ENCODE assay signal across 8 cellular contexts in the genomic region with DNA sequence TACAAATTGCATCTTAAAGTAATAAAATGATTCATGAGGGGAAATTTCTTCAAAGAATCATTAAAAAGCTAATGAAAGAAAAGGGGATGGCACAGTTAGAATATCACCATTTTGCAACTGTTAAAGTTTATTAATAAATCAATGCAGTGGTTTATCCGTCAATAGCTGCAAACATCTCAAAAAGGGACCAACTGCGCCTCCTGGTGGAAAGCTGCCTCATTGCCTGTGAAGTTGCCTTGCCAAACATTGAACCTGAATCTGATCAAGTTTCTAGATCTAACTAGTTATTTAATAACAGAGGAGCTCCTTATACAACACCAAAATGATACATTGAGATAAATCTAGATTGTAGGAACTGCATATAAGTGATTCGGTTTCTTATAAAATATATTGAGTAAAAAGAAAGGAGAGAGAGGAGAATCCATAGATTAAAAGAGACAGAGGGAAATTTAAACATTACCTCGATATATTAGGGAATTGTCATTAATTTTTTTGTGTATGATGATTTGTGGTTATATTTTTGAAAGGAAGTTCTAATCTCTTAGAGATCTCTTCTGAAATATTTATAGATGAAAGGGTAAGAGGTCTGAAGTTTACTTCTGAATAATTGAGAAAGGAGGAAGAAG. TPM values are rescaled to one million over a fixed set of nuclear protein-coding genes. Genes with fewer than 3 reads are reported as not detected.
A peak's percentile ranks its signal among the peaks of the same experiment; 100 is the strongest.
DNase-seq lines count a peak whose midpoint lies in the region; ATAC-seq and TF ChIP-seq lines count a peak whose summit lies in the region.

No MANE protein-coding gene starts in this region.

- no peak overlapping the region for H3K9ac ChIP-seq in liver (ENCODE audit: low read depth in 1 of 2, low read length in 2 of 2)

- peak; percentile 70 to 77 (median 77) for DNase-seq in CD4-positive, CD25-positive, alpha-beta regulatory T cell
- DNase-seq in NCI-H2107 (lab: John Stamatoyannopoulos, UW) (peak; percentile 16), cerebellum (ENCODE audit: low spot score) (peak; percentile 40)
- peak; percentile 72 to 73 for DNase-seq in activated CD4-positive, alpha-beta T cell treated with anti-CD3 and anti-CD28 coated beads for 24 hours (ENCODE audit: low read depth in 2 of 2)
- peak; percentile 40 to 77 (median 58) for DNase-seq in stimulated activated CD4-positive, alpha-beta T cell treated with anti-CD3 and anti-CD28 coated beads, TNF-alpha, amount 100 ng/mL, for 1 hour (ENCODE audit: low read depth in 3 of 3, low spot score in 1 of 3)

- H3K9me3 ChIP-seq in CD4-positive, CD25-positive, alpha-beta regulatory T cell (ENCODE audit: control insufficient read depth in 2 of 2, low read length in 2 of 2) = no peaks in the 10 kb centered on the region
- no peaks in the 10 kb centered on the region for H3K9me3 ChIP-seq in liver (ENCODE audit: control insufficient read depth in 4 of 4, low read length in 3 of 4)

- 19% methylated on average over 4 of the region's 4 CpGs for WGBS in liver

- H3K27ac ChIP-seq in CD4-positive, CD25-positive, alpha-beta regulatory T cell (ENCODE audit: insufficient read depth, low read length, poor library complexity, severe bottlenecking) = no peak overlapping the region
- no peak overlapping the region for H3K27ac ChIP-seq in liver (ENCODE audit: low read depth in 1 of 2, low read length in 2 of 2)

- H3K36me3 Mint-ChIP-seq in CD4-positive, CD25-positive, alpha-beta regulatory T cell = no peaks in the 10 kb centered on the region

- no peak overlapping the region for H3K27ac Mint-ChIP-seq in CD4-positive, CD25-positive, alpha-beta regulatory T cell

- peak; percentile 90 to 93 for TF ChIP-seq RAD21 in liver (IDR thresholded peaks at IDR 0.05)

- no peaks in the 10 kb centered on the region for H3K4me1 ChIP-seq in CD4-positive, CD25-positive, alpha-beta regulatory T cell (ENCODE audit: control insufficient read depth, insufficient read depth, low read length, poor library complexity, severe bottlenecking)
- H3K4me1 ChIP-seq in liver (ENCODE audit: control insufficient read depth in 4 of 4, insufficient read depth in 4 of 4, low read length in 3 of 4) = peaks cover 0 to 8% (median 3%) of the 10 kb centered on the region in 4 donors

- ATAC-seq in CD4-positive, CD25-positive, alpha-beta regulatory T cell (ENCODE audit: low read depth in 2 of 2) = peak in 1 of 2 donors; percentile 50
- peak; percentile 47 for ATAC-seq in GM21737 (IDR thresholded peaks at IDR 0.05; ENCODE audit: unreplicated experiment)
- no peak for ATAC-seq in GM18909 (IDR thresholded peaks at IDR 0.05; ENCODE audit: poor library complexity, unreplicated experiment)

- peak overlapping the region in 1 of 4 donors; percentile 36 for H3K4me3 Mint-ChIP-seq in CD4-positive, CD25-positive, alpha-beta regulatory T cell

- H3K27me3 Mint-ChIP-seq in CD4-positive, CD25-positive, alpha-beta regulatory T cell = peaks cover 51% of the 10 kb centered on the region

- no peaks in the 10 kb centered on the region for H3K36me3 ChIP-seq in CD4-positive, CD25-positive, alpha-beta regulatory T cell (ENCODE audit: control insufficient read depth, insufficient read depth, low read length)
- no peaks in the 10 kb centered on the region for H3K36me3 ChIP-seq in liver (ENCODE audit: control insufficient read depth in 4 of 4, insufficient read depth in 3 of 4, low read depth in 1 of 4, low read length in 3 of 4)

- no peaks in the 10 kb centered on the region for H3K9me3 Mint-ChIP-seq in CD4-positive, CD25-positive, alpha-beta regulatory T cell

- peak; percentile 95 for TF ChIP-seq CTCF in liver (IDR thresholded peaks at IDR 0.05; ENCODE audit: low read depth, low read length, missing input control)

- no peak overlapping the region for H3K4me3 ChIP-seq in CD4-positive, CD25-positive, alpha-beta regulatory T cell (ENCODE audit: low read depth, low read length)
- H3K4me3 ChIP-seq in liver (ENCODE audit: low read depth in 1 of 3, low read length in 3 of 3) = no peak overlapping the region

- H3K27me3 ChIP-seq in CD4-positive, CD25-positive, alpha-beta regulatory T cell (ENCODE audit: control insufficient read depth, insufficient read depth, low read length) = peaks cover 8% of the 10 kb centered on the region
- no peaks in the 10 kb centered on the region for H3K27me3 ChIP-seq in liver (ENCODE audit: control insufficient read depth in 4 of 4, insufficient read depth in 4 of 4, low read length in 3 of 4)

- H3K4me1 Mint-ChIP-seq in CD4-positive, CD25-positive, alpha-beta regulatory T cell = peaks cover 0 to 6% (median 4%) of the 10 kb centered on the region in 4 donors

TF ChIP-seq in liver, 16 proteins besides CTCF, POLR2A, EP300 and RAD21:
- TF ChIP-seq, protein P1, sequence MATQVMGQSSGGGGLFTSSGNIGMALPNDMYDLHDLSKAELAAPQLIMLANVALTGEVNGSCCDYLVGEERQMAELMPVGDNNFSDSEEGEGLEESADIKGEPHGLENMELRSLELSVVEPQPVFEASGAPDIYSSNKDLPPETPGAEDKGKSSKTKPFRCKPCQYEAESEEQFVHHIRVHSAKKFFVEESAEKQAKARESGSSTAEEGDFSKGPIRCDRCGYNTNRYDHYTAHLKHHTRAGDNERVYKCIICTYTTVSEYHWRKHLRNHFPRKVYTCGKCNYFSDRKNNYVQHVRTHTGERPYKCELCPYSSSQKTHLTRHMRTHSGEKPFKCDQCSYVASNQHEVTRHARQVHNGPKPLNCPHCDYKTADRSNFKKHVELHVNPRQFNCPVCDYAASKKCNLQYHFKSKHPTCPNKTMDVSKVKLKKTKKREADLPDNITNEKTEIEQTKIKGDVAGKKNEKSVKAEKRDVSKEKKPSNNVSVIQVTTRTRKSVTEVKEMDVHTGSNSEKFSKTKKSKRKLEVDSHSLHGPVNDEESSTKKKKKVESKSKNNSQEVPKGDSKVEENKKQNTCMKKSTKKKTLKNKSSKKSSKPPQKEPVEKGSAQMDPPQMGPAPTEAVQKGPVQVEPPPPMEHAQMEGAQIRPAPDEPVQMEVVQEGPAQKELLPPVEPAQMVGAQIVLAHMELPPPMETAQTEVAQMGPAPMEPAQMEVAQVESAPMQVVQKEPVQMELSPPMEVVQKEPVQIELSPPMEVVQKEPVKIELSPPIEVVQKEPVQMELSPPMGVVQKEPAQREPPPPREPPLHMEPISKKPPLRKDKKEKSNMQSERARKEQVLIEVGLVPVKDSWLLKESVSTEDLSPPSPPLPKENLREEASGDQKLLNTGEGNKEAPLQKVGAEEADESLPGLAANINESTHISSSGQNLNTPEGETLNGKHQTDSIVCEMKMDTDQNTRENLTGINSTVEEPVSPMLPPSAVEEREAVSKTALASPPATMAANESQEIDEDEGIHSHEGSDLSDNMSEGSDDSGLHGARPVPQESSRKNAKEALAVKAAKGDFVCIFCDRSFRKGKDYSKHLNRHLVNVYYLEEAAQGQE (IDR thresholded peaks at IDR 0.05) = no peak
- no peak for TF ChIP-seq NR2F2 (IDR thresholded peaks at IDR 0.05)
- no peak for TF ChIP-seq HNF4G (IDR thresholded peaks at IDR 0.05)
- no peak for TF ChIP-seq SP1 (IDR thresholded peaks at IDR 0.05)
- no peak for TF ChIP-seq FOXA2 (IDR thresholded peaks at IDR 0.05)
- no peak for TF ChIP-seq RXRA (IDR thresholded peaks at IDR 0.05)
- TF ChIP-seq JUND (IDR thresholded peaks at IDR 0.05) = no peak
- TF ChIP-seq, protein P2, sequence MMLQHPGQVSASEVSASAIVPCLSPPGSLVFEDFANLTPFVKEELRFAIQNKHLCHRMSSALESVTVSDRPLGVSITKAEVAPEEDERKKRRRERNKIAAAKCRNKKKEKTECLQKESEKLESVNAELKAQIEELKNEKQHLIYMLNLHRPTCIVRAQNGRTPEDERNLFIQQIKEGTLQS (IDR thresholded peaks at IDR 0.05) = no peak
- no peak for TF ChIP-seq HNF4A (conservative IDR thresholded peaks at IDR 0.05)
- TF ChIP-seq FOXA1 (IDR thresholded peaks at IDR 0.05) = no peak
- TF ChIP-seq, protein P3, sequence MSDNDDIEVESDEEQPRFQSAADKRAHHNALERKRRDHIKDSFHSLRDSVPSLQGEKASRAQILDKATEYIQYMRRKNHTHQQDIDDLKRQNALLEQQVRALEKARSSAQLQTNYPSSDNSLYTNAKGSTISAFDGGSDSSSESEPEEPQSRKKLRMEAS (IDR thresholded peaks at IDR 0.05) = no peak
- TF ChIP-seq EGR1 (IDR thresholded peaks at IDR 0.05; ENCODE audit: low read depth in 2 of 2) = no peak
- TF ChIP-seq GABPA (IDR thresholded peaks at IDR 0.05 in 1 of 2, conservative IDR thresholded peaks at IDR 0.05 in 1 of 2) = no peak
- no peak for TF ChIP-seq TAF1 (conservative IDR thresholded peaks at IDR 0.05)

RNA-seq across cellular contexts. Expression of a gene that starts 6.9 kb away (rescaled TPM):
- total RNA-seq in CD4-positive, CD25-positive, alpha-beta regulatory T cell = 19.6 TPM
- 100 to 1,000 TPM in 1 of 4 donors, 10 to 100 TPM in 3; 71.4 to 109 (median 80.4) TPM for polyA plus RNA-seq in CD4-positive, CD25-positive, alpha-beta regulatory T cell
- total RNA-seq in cerebellum (16.9 TPM), liver (10 to 100 TPM; 22.3 to 28.6 TPM)
- 100 to 1,000 TPM in 1 of 2 donors, 10 to 100 TPM in 1; 36.3 to 118 TPM for polyA plus RNA-seq in liver

RNA-seq across cellular contexts. Expression of a gene that starts 27.4 kb away (rescaled TPM):
- total RNA-seq in CD4-positive, CD25-positive, alpha-beta regulatory T cell = 29.8 TPM
- polyA plus RNA-seq in CD4-positive, CD25-positive, alpha-beta regulatory T cell = 10 to 100 TPM; 26.9 to 29.8 (median 28.2) TPM
- total RNA-seq in cerebellum (28.0 TPM), liver (10 to 100 TPM; 14.7 to 19.9 TPM)
- polyA plus RNA-seq in liver = 1 to 10 TPM; 4.8 to 6.0 TPM

RNA-seq across cellular contexts. Expression of a gene that starts 27.7 kb away (rescaled TPM):
- total RNA-seq in CD4-positive, CD25-positive, alpha-beta regulatory T cell = 30.8 TPM
- polyA plus RNA-seq in CD4-positive, CD25-positive, alpha-beta regulatory T cell = 100 to 1,000 TPM in 2 of 4 donors, 10 to 100 TPM in 2; 86.8 to 102 (median 100) TPM
- total RNA-seq in cerebellum = 2.8 TPM
- total RNA-seq in liver = 1 to 10 TPM; 1.0 to 6.2 TPM
- polyA plus RNA-seq in liver = 10 to 100 TPM in 1 of 2 donors, 1 to 10 TPM in 1; 2.6 to 17.0 TPM

RNA-seq across cellular contexts. Expression of a gene that starts 53.8 kb away (rescaled TPM):
- total RNA-seq in CD4-positive, CD25-positive, alpha-beta regulatory T cell = 21.1 TPM
- 10 to 100 TPM; 18.3 to 25.3 (median 20.9) TPM for polyA plus RNA-seq in CD4-positive, CD25-positive, alpha-beta regulatory T cell
- total RNA-seq in cerebellum (7.4 TPM), liver (1 to 10 TPM; 6.7 to 7.4 TPM)
- polyA plus RNA-seq in liver = 1 to 10 TPM; 2.6 to 5.9 TPM

RNA-seq across cellular contexts. Expression of a gene that starts 55.6 kb away (rescaled TPM):
- not detected for total RNA-seq in CD4-positive, CD25-positive, alpha-beta regulatory T cell
- polyA plus RNA-seq in CD4-positive, CD25-positive, alpha-beta regulatory T cell = not detected
- total RNA-seq in cerebellum = not detected
- not detected for total RNA-seq in liver
- not detected for polyA plus RNA-seq in liver

Comparison
In these comparisons a context has a peak if more than half of its experiments do, and no peak if none do; other contexts are left out.
1. DNase-seq: peak in every context shown above with its lines; median percentile 77 in CD4-positive, CD25-positive, alpha-beta regulatory T cell; 72 in activated CD4-positive, alpha-beta T cell treated with anti-CD3 and anti-CD28 coated beads for 24 hours; 58 in stimulated activated CD4-positive, alpha-beta T cell treated with anti-CD3 and anti-CD28 coated beads, TNF-alpha, amount 100 ng/mL, for 1 hour; 40 in cerebellum; 16 in NCI-H2107.